Comparison of ENCODE assay signal across 24 cellular contexts in the genomic region with DNA sequence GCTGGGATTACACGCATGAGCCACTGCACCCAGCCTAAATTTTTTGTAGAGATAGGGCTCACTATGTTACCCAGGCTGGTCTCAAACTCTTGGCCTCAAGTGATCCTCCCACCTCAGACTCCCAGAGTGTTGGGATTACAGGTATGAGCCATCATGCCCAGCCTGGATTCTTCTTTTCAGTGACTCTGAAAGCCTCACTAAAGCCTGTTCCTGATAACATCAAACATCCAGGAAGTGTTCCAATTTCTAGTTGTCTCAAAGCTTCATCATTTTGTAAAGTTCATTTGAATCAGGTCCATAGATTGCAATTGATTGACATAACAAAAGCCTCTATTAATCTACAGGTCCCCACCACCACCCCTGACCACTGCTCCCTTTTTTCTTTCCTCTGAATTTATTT. TPM values are rescaled to one million over a fixed set of nuclear protein-coding genes. Genes with fewer than 3 reads are reported as not detected.
DNase-seq lines count a peak whose midpoint lies in the region; ATAC-seq, FAIRE-seq and TF ChIP-seq lines count a peak whose summit lies in the region.
"Had no signal": no experiment of that assay in that cellular context is flagged by ENCODE, and none has a peak within 500 bp of the region (broad histone marks: within the 10 kb centered on the region; RNA-seq: fewer than 3 reads in every experiment).

No MANE protein-coding gene starts in this region.

- TF ChIP-seq RAD21 in K562 (CRISPR knock-in tag; conservative IDR thresholded peaks at IDR 0.05 in 1 of 2, IDR thresholded peaks at IDR 0.05 in 1 of 2) = no peak

- H3K4me3 Mint-ChIP-seq in activated CD4-positive, alpha-beta T cell treated with anti-CD3 and anti-CD28 coated beads, Interleukin-2, amount 10 ng/mL, durations not matched to agents 24 days and 14 days = no peak overlapping the region

- intact Hi-C loops in activated CD4-positive, alpha-beta T cell treated with anti-CD3 and anti-CD28 coated beads, Interleukin-2, amount 10 ng/mL, durations not matched to agents 24 days and 14 days (cut with micrococcal nuclease) = no loop called here
- intact Hi-C loops in PC-9 (cut with micrococcal nuclease; ENCODE audit: unreplicated experiment) = no loop called here
- intact Hi-C loops in K562 (cut with micrococcal nuclease) = no loop called here

- peaks cover 54% of the 10 kb centered on the region for H3K4me1 ChIP-seq in PC-9 (replicated peaks; ENCODE audit: insufficient read depth)
- H3K4me1 ChIP-seq in K562 (replicated peaks in 1 of 2; ENCODE audit: control insufficient read depth in 2 of 2, insufficient read depth in 2 of 2, low read length in 2 of 2) = peaks cover 4 to 6% of the 10 kb centered on the region in 2 experiments; a peak in 4 of 5 replicates
- H3K4me1 ChIP-seq: SJCRH30 had no signal

- FAIRE-seq in K562 (lab: Jason Lieb, UNC) = no peak
- FAIRE-seq: GM18507, GM19239 had no signal

- POLR2A ChIA-PET in PC-9 (lab: Charles Lee; ENCODE audit: unreplicated experiment) = interaction anchor here (0.7 kb wide), 1 partner anchor 49 kb away, joined by 5 read pairs; no protein-coding TSS in a partner anchor
- POLR2A ChIA-PET in K562 (lab: Yijun Ruan, JAX) = interaction anchor here (0.6 to 1.1 kb wide), 2 partner anchors 9 to 10 kb away, joined by 3 read pairs; no protein-coding TSS in a partner anchor

- H4K20me1 ChIP-seq in PC-9 (ENCODE audit: insufficient read depth) (no peaks in the 10 kb centered on the region), K562 (replicated peaks; ENCODE audit: control insufficient read depth, insufficient read depth, low read length) (no peaks in the 10 kb centered on the region)

- H3K9me3 ChIP-seq in PC-9 (ENCODE audit: insufficient read depth, low read depth) (no peaks in the 10 kb centered on the region), K562 (replicated peaks; ENCODE audit: control insufficient read depth, insufficient read depth, low read depth, low read length) (no peaks in the 10 kb centered on the region)
- H3K9me3 ChIP-seq: Peyer's patch, SJCRH30 had no signal

- peaks cover 3% of the 10 kb centered on the region for H3K9me1 ChIP-seq in K562 (ENCODE audit: control insufficient read depth, insufficient read depth, low read length)

- H3F3A ChIP-seq in PC-9 (ENCODE audit: insufficient read depth, low read depth) = peaks cover 36% of the 10 kb centered on the region

- CTCF ChIA-PET in PC-9 (lab: Charles Lee) (no interaction called here), K562 (lab: Yijun Ruan, JAX; ENCODE audit: low intra/inter-chr PET ratio) (no interaction called here)

- no peak for TF ChIP-seq EP300 in K562 (IDR thresholded peaks at IDR 0.05; ENCODE audit: low read length)

- no peak overlapping the region for H3K9ac ChIP-seq in K562 (ENCODE audit: insufficient read depth in 1 of 2, low read depth in 2 of 2, low read length in 2 of 2)

- no peaks in the 10 kb centered on the region for H3K27me3 ChIP-seq in PC-9 (ENCODE audit: insufficient read depth, low read depth)
- H3K27me3 ChIP-seq in K562 (ENCODE audit: control insufficient read depth in 2 of 2, insufficient read depth in 2 of 2, low read length in 2 of 2) = no peaks in the 10 kb centered on the region
- H3K27me3 ChIP-seq: Peyer's patch, SJCRH30 had no signal

- H3K27ac Mint-ChIP-seq in activated CD4-positive, alpha-beta T cell treated with anti-CD3 and anti-CD28 coated beads, Interleukin-2, amount 10 ng/mL, durations not matched to agents 24 days and 14 days = peak overlapping the region; percentile 10

- no peak overlapping the region for H2AFZ ChIP-seq in PC-9
- 0 out of 2 replicates have a peak overlapping the region, but pooled peaks have one; percentile 23 for H2AFZ ChIP-seq in K562 (ENCODE audit: low read depth, low read length)

- H3K4me2 ChIP-seq in PC-9 = no peak overlapping the region
- no peak overlapping the region for H3K4me2 ChIP-seq in K562 (ENCODE audit: insufficient read depth, low read length)

- BruUV-seq in PC-9 (replicated peaks; lab: Mats Ljungman, UMichigan) (no TSS peak), K562 (replicated peaks; lab: Mats Ljungman, UMichigan) (no TSS peak)

- H3K79me2 ChIP-seq in PC-9 (ENCODE audit: low read depth) (peaks cover 7% of the 10 kb centered on the region; the same call in 1 of the 2 replicates), K562 (ENCODE audit: control insufficient read depth, insufficient read depth, low read length) (no peaks in the 10 kb centered on the region)

- H3K27ac ChIP-seq in PC-9 (peak overlapping the region; percentile 26; the same call in 1 of the 2 replicates), K562 (ENCODE audit: extremely low read depth, low read depth, low read length) (no peak overlapping the region)
- H3K27ac ChIP-seq: 22Rv1, Peyer's patch, SJCRH30 had no signal

- no peaks in the 10 kb centered on the region for H3K27me3 Mint-ChIP-seq in activated CD4-positive, alpha-beta T cell treated with anti-CD3 and anti-CD28 coated beads, Interleukin-2, amount 10 ng/mL, durations not matched to agents 24 days and 14 days

- no peak overlapping the region for H3K4me3 ChIP-seq in PC-9
- H3K4me3 ChIP-seq in K562 = no peak overlapping the region
- H3K4me3 ChIP-seq: Peyer's patch, SJCRH30 had no signal

- no peak for DNase-seq in activated CD4-positive, alpha-beta T cell treated with anti-CD3 and anti-CD28 coated beads, Interleukin-2, amount 10 ng/mL, durations not matched to agents 24 days and 14 days
- DNase-seq in activated CD4-positive, alpha-beta T cell treated with anti-CD3 and anti-CD28 coated beads for 4 hours = no peak
- DNase-seq in PC-9 (peak in 1 of 2 experiments; percentile 56), K562 (ENCODE audit: extremely low read depth in 1 of 4, low spot score in 3 of 4) (no peak), HT-29 (ENCODE audit: low spot score) (no peak), DMS153 treated with DMSO at 0.1 percent for 48 hours (lab: John Stamatoyannopoulos, UW; ENCODE audit: unreplicated experiment) (no peak), NCI-H146 (lab: John Stamatoyannopoulos, UW) (no peak), islet precursor cell (no peak)
- DNase-seq: C1 segment of cervical spinal cord; DMS53; GDM1; GOT3; HCEC 1CT; NCI-H1105; NCI-H2029 treated with DMSO at 0.1 percent for 48 hours; NCI-H226; NCI-H510A treated with DMSO at 0.1 percent for 48 hours; NCI-H774; NK-92 treated with Interleukin-12 subunit alpha and Interleukin-12 subunit beta, amount 100 ng/mL, for 24 hours; Peyer's patch; SJCRH30 had no signal

- 56% methylated on average over 1 of the region's 1 CpG for WGBS in K562 (ENCODE audit: insufficient coverage, low coverage, missing lambda C conversion rate)

- no peaks in the 10 kb centered on the region for H3K9me3 Mint-ChIP-seq in activated CD4-positive, alpha-beta T cell treated with anti-CD3 and anti-CD28 coated beads, Interleukin-2, amount 10 ng/mL, durations not matched to agents 24 days and 14 days

- no peaks in the 10 kb centered on the region; the same call in 1 of the 2 replicates for H3K9me2 ChIP-seq in PC-9 (ENCODE audit: insufficient read depth)

- no peak for ATAC-seq in K562

- peaks cover 7% of the 10 kb centered on the region for H3K36me3 Mint-ChIP-seq in activated CD4-positive, alpha-beta T cell treated with anti-CD3 and anti-CD28 coated beads, Interleukin-2, amount 10 ng/mL, durations not matched to agents 24 days and 14 days (ENCODE audit: low read depth)

- no peak for TF ChIP-seq POLR2A in K562 (conservative IDR thresholded peaks at IDR 0.05)

- H3K36me3 ChIP-seq in PC-9 (ENCODE audit: low read depth) (no peaks in the 10 kb centered on the region), K562 (ENCODE audit: control insufficient read depth, insufficient read depth, low read length) (no peaks in the 10 kb centered on the region)
- H3K36me3 ChIP-seq: Peyer's patch, SJCRH30 had no signal

- no peak for TF ChIP-seq CTCF in PC-9 (conservative IDR thresholded peaks at IDR 0.05)
- TF ChIP-seq CTCF in K562 (IDR thresholded peaks at IDR 0.05 in 2 of 3, conservative IDR thresholded peaks at IDR 0.05 in 1 of 3; ENCODE audit: insufficient read depth in 2 of 3, low read depth in 1 of 3, low read length in 3 of 3) = no peak

- in situ Hi-C loops in K562 (cut with MboI) = no loop called here

- H3K4me1 Mint-ChIP-seq in activated CD4-positive, alpha-beta T cell treated with anti-CD3 and anti-CD28 coated beads, Interleukin-2, amount 10 ng/mL, durations not matched to agents 24 days and 14 days = peaks cover 16% of the 10 kb centered on the region

RNA-seq across cellular contexts. Expression of a gene that starts 29.2 kb away (rescaled TPM):
- 95.6 and 102 TPM in 2 replicates for total RNA-seq in activated CD4-positive, alpha-beta T cell treated with anti-CD3 and anti-CD28 coated beads, Interleukin-2, amount 10 ng/mL, durations not matched to agents 24 days and 14 days
- total RNA-seq in PC-9 (2021) (176 and 180 TPM in 2 replicates), K562 (2014; rRNA removed) (35.4 and 39.2 TPM in 2 replicates), K562 (2014; rRNA removed; fragmentation: Illumina TruSeq; extraction: Trizol) (18.6 and 18.8 TPM in 2 replicates), K562 (2015; rRNA removed; fragmentation: Illumina TruSeq; extraction: Trizol) (30.4 and 30.8 TPM in 2 replicates), K562 (2021) (43.9 and 45.1 TPM in 2 replicates)
- total RNA-seq in K562 (2011; cell fraction: chromatin; rRNA removed; ENCODE audit: low replicate concordance) = 6.2 and 7.5 TPM in 2 replicates
- 5.7 TPM in 2 replicates for total RNA-seq in K562 (2011; cell fraction: nucleolus; rRNA removed)
- total RNA-seq in K562 (2011; cell fraction: nucleoplasm; rRNA removed) = 7.3 and 9.1 TPM in 2 replicates
- polyA plus RNA-seq in K562 (2011; rRNA removed) (25.2 and 31.8 TPM in 2 replicates), K562 (2014; fragmentation: Illumina TruSeq; extraction: Trizol) (55.9 and 61.8 TPM in 2 replicates), K562 (2014; fragmentation: Nextera tagmentation; extraction: Ambion mirVana) (1 to 10 TPM; 1.8 to 2.5 TPM), K562 (2014; rRNA removed) (51.9 and 64.7 TPM in 2 replicates)
- polyA plus RNA-seq in K562 (2011; cell fraction: cytosol; rRNA removed) = 21.4 and 26.5 TPM in 2 replicates
- 8.8 and 10.6 TPM in 2 replicates for polyA plus RNA-seq in K562 (2011; cell fraction: nucleus; rRNA removed)
- polyA plus RNA-seq in K562 (2012) = 58.9 and 64.6 TPM in 2 replicates
- 10.0 and 11.8 TPM in 2 replicates for polyA minus RNA-seq in K562 (2011; rRNA and poly(A)+ RNA removed)
- polyA minus RNA-seq in K562 (2011; cell fraction: cytosol; rRNA and poly(A)+ RNA removed) = 13.6 and 16.1 TPM in 2 replicates
- polyA minus RNA-seq in K562 (2011; cell fraction: nucleus; rRNA and poly(A)+ RNA removed) = 2.7 and 4.3 TPM in 2 replicates
- 117 and 120 TPM in 2 replicates for total RNA-seq in HT-29 (2014; rRNA removed; shearing (Covaris generic))

RNA-seq across cellular contexts. Expression of a gene that starts 50.1 kb away (rescaled TPM):
- total RNA-seq in activated CD4-positive, alpha-beta T cell treated with anti-CD3 and anti-CD28 coated beads, Interleukin-2, amount 10 ng/mL, durations not matched to agents 24 days and 14 days = 6.1 and 7.1 TPM in 2 replicates
- 5.2 and 5.6 TPM in 2 replicates for total RNA-seq in PC-9 (2021)
- total RNA-seq in K562 (2011; cell fraction: chromatin; rRNA removed; ENCODE audit: low replicate concordance) = 6.0 and 8.6 TPM in 2 replicates
- total RNA-seq in K562 (2011; cell fraction: nucleolus; rRNA removed) = 5.0 and 5.2 TPM in 2 replicates
- 5.1 and 6.3 TPM in 2 replicates for total RNA-seq in K562 (2011; cell fraction: nucleoplasm; rRNA removed)
- 1.6 and 2.6 TPM in 2 replicates for total RNA-seq in K562 (2014; rRNA removed)
- 0.41 and 0.76 TPM in 2 replicates for total RNA-seq in K562 (2014; rRNA removed; fragmentation: Illumina TruSeq; extraction: Trizol)
- 1.0 TPM in 2 replicates for total RNA-seq in K562 (2015; rRNA removed; fragmentation: Illumina TruSeq; extraction: Trizol)
- 2.6 and 2.8 TPM in 2 replicates for total RNA-seq in K562 (2021)
- polyA plus RNA-seq in K562 (2011; rRNA removed) = 0.89 and 1.8 TPM in 2 replicates
- 1.2 and 2.3 TPM in 2 replicates for polyA plus RNA-seq in K562 (2011; cell fraction: cytosol; rRNA removed)
- 2.3 and 5.1 TPM in 2 replicates for polyA plus RNA-seq in K562 (2011; cell fraction: nucleus; rRNA removed)
- polyA plus RNA-seq in K562 (2012) = 2.3 and 2.4 TPM in 2 replicates
- polyA plus RNA-seq in K562 (2014; fragmentation: Illumina TruSeq; extraction: Trizol) = 2.3 TPM in 2 replicates
- polyA plus RNA-seq in K562 (2014; fragmentation: Nextera tagmentation; extraction: Ambion mirVana) = under 1 TPM; 0.08 to 0.10 TPM
- 2.0 and 2.2 TPM in 2 replicates for polyA plus RNA-seq in K562 (2014; rRNA removed)
- polyA minus RNA-seq in K562 (2011; rRNA and poly(A)+ RNA removed) = 0.90 and 1.3 TPM in 2 replicates
- polyA minus RNA-seq in K562 (2011; cell fraction: cytosol; rRNA and poly(A)+ RNA removed) = 1.6 and 1.9 TPM in 2 replicates
- 1.1 and 1.6 TPM in 2 replicates for polyA minus RNA-seq in K562 (2011; cell fraction: nucleus; rRNA and poly(A)+ RNA removed)
- total RNA-seq in HT-29 (2014; rRNA removed; shearing (Covaris generic)) = 4.3 and 5.4 TPM in 2 replicates
